Comparison of ENCODE assay signal across 19 cellular contexts in genomic region chr16:75798714-75799113, GRCh38.
DNase-seq lines count a peak whose midpoint lies in the region; ATAC-seq, FAIRE-seq and TF ChIP-seq lines count a peak whose summit lies in the region.
"Had no signal": no experiment of that assay in that cellular context is flagged by ENCODE, and none has a peak within 500 bp of the region (broad histone marks: within the 10 kb centered on the region; RNA-seq: fewer than 3 reads in every experiment).

No MANE protein-coding gene starts in this region.

- intact Hi-C loops in activated CD4-positive, alpha-beta T cell treated with anti-CD3 and anti-CD28 coated beads, Interleukin-2, amount 10 ng/mL, durations not matched to agents 24 days and 14 days (cut with micrococcal nuclease), result no loop called here
- intact Hi-C loops in GM12878 (cut with micrococcal nuclease; ENCODE audit: unreplicated experiment), result no loop called here

- no peak overlapping the region for H3K27ac ChIP-seq in GM12878 (ENCODE audit: control insufficient read depth, insufficient read depth)
- H3K27ac ChIP-seq: 22Rv1, GM23248 had no signal

- H3K9me3 Mint-ChIP-seq in activated CD4-positive, alpha-beta T cell treated with anti-CD3 and anti-CD28 coated beads, Interleukin-2, amount 10 ng/mL, durations not matched to agents 24 days and 14 days, result no peaks in the 10 kb centered on the region
- H3K9me3 Mint-ChIP-seq in activated CD8-positive, alpha-beta memory T cell treated with anti-CD3 and anti-CD28 coated beads, Interleukin-2, amount 10 ng/mL, durations not matched to agents 7 days and 5 days (ENCODE audit: low read depth), result no peaks in the 10 kb centered on the region
- H3K9me3 Mint-ChIP-seq: CD8-positive, alpha-beta memory T cell had no signal

- SMC1A ChIA-PET in GM12878 (lab: Charles Lee; ENCODE audit: uncharacterized antibody, unreplicated experiment), result interaction anchor here (0.7 to 1.2 kb wide), 3 partner anchors 19 to 855 kb away, joined by 3 to 5 read pairs (median 3); no protein-coding TSS in a partner anchor

- peak; percentile 43 for ATAC-seq in GM19351 (IDR thresholded peaks at IDR 0.05; ENCODE audit: unreplicated experiment)
- ATAC-seq in GM21723 (IDR thresholded peaks at IDR 0.05; ENCODE audit: unreplicated experiment), result peak; percentile 52
- ATAC-seq in GM12878, result no peak
- no peak for ATAC-seq in activated CD8-positive, alpha-beta memory T cell treated with anti-CD3 and anti-CD28 coated beads, Interleukin-2, amount 10 ng/mL, durations not matched to agents 7 days and 5 days
- ATAC-seq: HCT116 had no signal

- no peak overlapping the region for H3K4me2 ChIP-seq in GM12878 (ENCODE audit: control insufficient read depth, insufficient read depth)

- no peak for TF ChIP-seq RAD21 in GM12878 (IDR thresholded peaks at IDR 0.05; ENCODE audit: insufficient read depth, low read depth, low read length)

- H3K9ac ChIP-seq in GM12878 (ENCODE audit: control insufficient read depth, insufficient read depth, low read length), result no peak overlapping the region
- H3K9ac ChIP-seq: GM23248 had no signal

- in situ Hi-C loops in GM12878 (cut with MboI), result no loop called here

- BruUV-seq in GM12878 (replicated peaks; lab: Mats Ljungman, UMichigan), result no TSS peak

- DNase-seq in activated CD4-positive, alpha-beta T cell treated with anti-CD3 and anti-CD28 coated beads, Interleukin-2, amount 10 ng/mL, durations not matched to agents 24 days and 14 days, result peak; percentile 11
- no peak for DNase-seq in activated CD4-positive, alpha-beta T cell treated with anti-CD3 and anti-CD28 coated beads for 1 hour
- DNase-seq in GM12878 (ENCODE audit: low read depth, low spot score) (no peak), EL (no peak)
- no peak for DNase-seq in activated CD8-positive, alpha-beta memory T cell treated with anti-CD3 and anti-CD28 coated beads, Interleukin-2, amount 10 ng/mL, durations not matched to agents 7 days and 5 days
- DNase-seq in central memory CD4-positive, alpha-beta T cell, result no peak
- DNase-seq: Caco-2; CD8-positive, alpha-beta memory T cell; DMS53; GM23248; KG1 had no signal

- H3K27ac Mint-ChIP-seq in activated CD4-positive, alpha-beta T cell treated with anti-CD3 and anti-CD28 coated beads, Interleukin-2, amount 10 ng/mL, durations not matched to agents 24 days and 14 days, result no peak overlapping the region
- no peak overlapping the region for H3K27ac Mint-ChIP-seq in activated CD8-positive, alpha-beta memory T cell treated with anti-CD3 and anti-CD28 coated beads, Interleukin-2, amount 10 ng/mL, durations not matched to agents 7 days and 5 days
- H3K27ac Mint-ChIP-seq: CD14-positive monocyte; CD8-positive, alpha-beta memory T cell; IgD-negative memory B cell had no signal

- 0 out of 2 replicates have a peak, but pooled peaks cover 3% of the 10 kb centered on the region for H3K4me1 ChIP-seq in GM12878 (ENCODE audit: control insufficient read depth, insufficient read depth, low read length)
- H3K4me1 ChIP-seq: Caco-2 had no signal

- no peak overlapping the region for H3K4me3 Mint-ChIP-seq in activated CD4-positive, alpha-beta T cell treated with anti-CD3 and anti-CD28 coated beads, Interleukin-2, amount 10 ng/mL, durations not matched to agents 24 days and 14 days
- no peak overlapping the region for H3K4me3 Mint-ChIP-seq in activated CD8-positive, alpha-beta memory T cell treated with anti-CD3 and anti-CD28 coated beads, Interleukin-2, amount 10 ng/mL, durations not matched to agents 7 days and 5 days
- H3K4me3 Mint-ChIP-seq: CD14-positive monocyte; CD8-positive, alpha-beta memory T cell; IgD-negative memory B cell had no signal

- H2AFZ ChIP-seq in GM12878 (ENCODE audit: control insufficient read depth, low read depth, low read length), result peak overlapping the region; percentile 42; the same call in 1 of the 2 replicates
- H2AFZ ChIP-seq: GM23248 had no signal

- CTCF ChIA-PET in GM12878 (lab: Yijun Ruan, JAX), result interaction anchor here (1.4 to 2.5 kb wide), 2 partner anchors 11 to 1372 kb away, joined by 4 to 9 read pairs; no protein-coding TSS in a partner anchor
- CTCF ChIA-PET in activated CD8-positive, alpha-beta memory T cell treated with anti-CD3 and anti-CD28 coated beads, Interleukin-2, amount 10 ng/mL, durations not matched to agents 7 days and 5 days (lab: Charles Lee), result interaction anchor here (0.6 kb wide), 1 partner anchor 56 kb away, joined by 3 read pairs; no protein-coding TSS in a partner anchor

- TF ChIP-seq EP300 in GM12878 (IDR thresholded peaks at IDR 0.05; ENCODE audit: borderline replicate concordance in 1 of 2, control insufficient read depth in 1 of 2, low read depth in 2 of 2, low read length in 2 of 2), result no peak

- WGBS in GM12878 (ENCODE audit: insufficient coverage, insufficient replicate concordance, low lambda C conversion rate, missing lambda C conversion rate), result 17% methylated on average over 4 of the region's 4 CpGs

- no peaks in the 10 kb centered on the region for H3K27me3 ChIP-seq in GM12878 (replicated peaks in 1 of 2; ENCODE audit: control insufficient read depth in 2 of 2, insufficient read depth in 2 of 2, low read length in 1 of 2)

- no peaks in the 10 kb centered on the region for H3K36me3 ChIP-seq in GM12878 (ENCODE audit: control insufficient read depth in 2 of 2, insufficient read depth in 2 of 2, low read length in 1 of 2)

- no peak for TF ChIP-seq CTCF in GM12878 (IDR thresholded peaks at IDR 0.05 in 2 of 3, conservative IDR thresholded peaks at IDR 0.05 in 1 of 3; ENCODE audit: control insufficient read depth in 2 of 3, extremely low read depth in 1 of 3, insufficient read depth in 1 of 3, low read depth in 3 of 3, low read length in 3 of 3)

- TF ChIP-seq POLR2A in GM12878 (IDR thresholded peaks at IDR 0.05; ENCODE audit: low read depth, low read length), result no peak

- H3K4me3 ChIP-seq in GM12878, result no peak overlapping the region
- H3K4me3 ChIP-seq: GM23248 had no signal

- H3K9me3 ChIP-seq in GM12878 (replicated peaks; ENCODE audit: control insufficient read depth, insufficient read depth, low read length), result no peaks in the 10 kb centered on the region
- H3K9me3 ChIP-seq: Caco-2 had no signal

- H3K27me3 Mint-ChIP-seq in activated CD4-positive, alpha-beta T cell treated with anti-CD3 and anti-CD28 coated beads, Interleukin-2, amount 10 ng/mL, durations not matched to agents 24 days and 14 days, result peaks cover 3% of the 10 kb centered on the region
- H3K27me3 Mint-ChIP-seq in activated CD8-positive, alpha-beta memory T cell treated with anti-CD3 and anti-CD28 coated beads, Interleukin-2, amount 10 ng/mL, durations not matched to agents 7 days and 5 days, result peaks cover 12% of the 10 kb centered on the region

- no peak for FAIRE-seq in GM12878 (lab: Jason Lieb, UNC)
- FAIRE-seq: GM12891, H54 had no signal

- no peaks in the 10 kb centered on the region for H3K79me2 ChIP-seq in GM12878 (ENCODE audit: control insufficient read depth, insufficient read depth, low read length)

- POLR2A ChIA-PET in GM12878 (lab: Charles Lee), result no interaction called here

- no peaks in the 10 kb centered on the region for H3K36me3 Mint-ChIP-seq in activated CD4-positive, alpha-beta T cell treated with anti-CD3 and anti-CD28 coated beads, Interleukin-2, amount 10 ng/mL, durations not matched to agents 24 days and 14 days (ENCODE audit: low read depth)
- no peaks in the 10 kb centered on the region for H3K36me3 Mint-ChIP-seq in activated CD8-positive, alpha-beta memory T cell treated with anti-CD3 and anti-CD28 coated beads, Interleukin-2, amount 10 ng/mL, durations not matched to agents 7 days and 5 days
- H3K36me3 Mint-ChIP-seq: CD14-positive monocyte; CD8-positive, alpha-beta memory T cell; IgD-negative memory B cell had no signal

- H3K4me1 Mint-ChIP-seq in activated CD4-positive, alpha-beta T cell treated with anti-CD3 and anti-CD28 coated beads, Interleukin-2, amount 10 ng/mL, durations not matched to agents 24 days and 14 days, result no peaks in the 10 kb centered on the region
- no peaks in the 10 kb centered on the region for H3K4me1 Mint-ChIP-seq in activated CD8-positive, alpha-beta memory T cell treated with anti-CD3 and anti-CD28 coated beads, Interleukin-2, amount 10 ng/mL, durations not matched to agents 7 days and 5 days
- H3K4me1 Mint-ChIP-seq: CD8-positive, alpha-beta memory T cell had no signal

- RAD21 ChIA-PET in GM12878 (lab: Charles Lee; ENCODE audit: unreplicated experiment), result no interaction called here

- no peaks in the 10 kb centered on the region for H4K20me1 ChIP-seq in GM12878 (ENCODE audit: control insufficient read depth, insufficient read depth)

TF ChIP-seq in GM12878, 131 proteins besides CTCF, POLR2A, EP300 and RAD21:
- TF ChIP-seq ASH2L (IDR thresholded peaks at IDR 0.05; ENCODE audit: borderline replicate concordance, low read depth) (0 out of 2 replicates have a peak, but pooled peaks have one; percentile 27), TCF12 (IDR thresholded peaks at IDR 0.05; ENCODE audit: low read depth, low read length) (no peak)

Comparison
In these comparisons a context has a peak if more than half of its experiments do, and no peak if none do; other contexts are left out.
1. ATAC-seq: peak in GM19351 (single experiment) and GM21723 (single experiment); none in GM12878 (single experiment) and activated CD8-positive, alpha-beta memory T cell treated with anti-CD3 and anti-CD28 coated beads, Interleukin-2, amount 10 ng/mL, durations not matched to agents 7 days and 5 days (single experiment).